10 cellular contexts compared by ENCODE assay signal in genomic region chr6:153117986-153118886, GRCh38. TPM values are rescaled to one million over a fixed set of nuclear protein-coding genes. Genes with fewer than 3 reads are reported as not detected.
DNase-seq lines count a peak whose midpoint lies in the region; ATAC-seq and TF ChIP-seq lines count a peak whose summit lies in the region.
"Had no signal": no experiment of that assay in that cellular context is flagged by ENCODE, and none has a peak within 500 bp of the region (broad histone marks: within the 10 kb centered on the region; RNA-seq: fewer than 3 reads in every experiment).

No MANE protein-coding gene starts in this region.

- H3K27me3 Mint-ChIP-seq in Calu3 (ENCODE audit: unreplicated experiment) = no peaks in the 10 kb centered on the region

- no TSS peak for BruUV-seq in Calu3 (replicated peaks; lab: Mats Ljungman, UMichigan)

- H3K4me3 ChIP-seq in mucosa of descending colon = no peak overlapping the region
- H3K4me3 ChIP-seq: upper lobe of left lung had no signal

- no peak overlapping the region for H3K4me3 Mint-ChIP-seq in Calu3 (ENCODE audit: low read depth, unreplicated experiment)
- H3K4me3 Mint-ChIP-seq: activated CD8-positive, alpha-beta T cell treated with anti-CD3 and anti-CD28 coated beads, Interleukin-2, amount 10 ng/mL, durations not matched to agents 7 days and 5 days had no signal

- H3K4me1 ChIP-seq in mucosa of descending colon (ENCODE audit: low read depth) = no peaks in the 10 kb centered on the region
- H3K4me1 ChIP-seq: upper lobe of left lung had no signal

- H3K27ac Mint-ChIP-seq in Calu3 (ENCODE audit: unreplicated experiment) = peak overlapping the region; percentile 45
- H3K27ac Mint-ChIP-seq: activated CD8-positive, alpha-beta T cell treated with anti-CD3 and anti-CD28 coated beads, Interleukin-2, amount 10 ng/mL, durations not matched to agents 7 days and 5 days had no signal

- peaks cover 5% of the 10 kb centered on the region for H3K9me3 Mint-ChIP-seq in Calu3 (ENCODE audit: low read depth, unreplicated experiment)

- ATAC-seq in GM21423 (IDR thresholded peaks at IDR 0.05; ENCODE audit: unreplicated experiment) (peak; percentile 99), HG03469 (IDR thresholded peaks at IDR 0.05; ENCODE audit: unreplicated experiment) (peak; percentile 99), mucosa of descending colon (no peak)
- ATAC-seq: activated CD8-positive, alpha-beta T cell treated with anti-CD3 and anti-CD28 coated beads, Interleukin-2, amount 10 ng/mL, durations not matched to agents 7 days and 5 days had no signal

- TF ChIP-seq CTCF in Calu3 (IDR thresholded peaks at IDR 0.05; ENCODE audit: unreplicated experiment) (no peak), mucosa of descending colon (IDR thresholded peaks at IDR 0.05) (no peak)

- DNase-seq in Calu3 (no peak), epithelial cell of prostate (ENCODE audit: low read depth, low spot score) (peak; percentile 72), NCI-H748 (lab: John Stamatoyannopoulos, UW; ENCODE audit: unreplicated experiment) (no peak), NCI-H345 treated with DMSO at 0.1 percent for 48 hours (lab: John Stamatoyannopoulos, UW; ENCODE audit: unreplicated experiment) (no peak), mucosa of descending colon (no peak), HEK293T (ENCODE audit: extremely low spot score) (no peak)
- DNase-seq: activated CD8-positive, alpha-beta T cell treated with anti-CD3 and anti-CD28 coated beads, Interleukin-2, amount 10 ng/mL, durations not matched to agents 7 days and 5 days; upper lobe of left lung had no signal

- peaks cover 18% of the 10 kb centered on the region for H3K4me1 Mint-ChIP-seq in Calu3 (ENCODE audit: low read depth, unreplicated experiment)

- intact Hi-C loops in Calu3 (cut with micrococcal nuclease; ENCODE audit: unreplicated experiment) = no loop called here
- intact Hi-C loops in mucosa of descending colon (cut with DNase I, micrococcal nuclease) = no loop called here

- H3K9me3 ChIP-seq in mucosa of descending colon = no peaks in the 10 kb centered on the region

- no peaks in the 10 kb centered on the region for H3K36me3 Mint-ChIP-seq in Calu3 (ENCODE audit: insufficient read depth, unreplicated experiment)

- peak overlapping the region; percentile 82 for H3K27ac ChIP-seq in epithelial cell of prostate
- H3K27ac ChIP-seq: upper lobe of left lung had no signal

- H3K36me3 ChIP-seq in mucosa of descending colon (ENCODE audit: low read depth) = no peaks in the 10 kb centered on the region
- H3K36me3 ChIP-seq: upper lobe of left lung had no signal

- POLR2A ChIA-PET in HEK293T (lab: Yijun Ruan, JAX) = no interaction called here

- CTCF ChIA-PET in Calu3 (lab: Charles Lee) (no interaction called here), HEK293T (lab: Yijun Ruan, JAX) (no interaction called here)

TF ChIP-seq in HEK293T, 16 proteins besides CTCF, POLR2A, EP300 and RAD21:
- TF ChIP-seq SUZ12 (IDR thresholded peaks at IDR 0.05) (no peak), TARDBP (IDR thresholded peaks at IDR 0.05) (no peak), ZNF384 (IDR thresholded peaks at IDR 0.05) (no peak), CTBP1 (IDR thresholded peaks at IDR 0.05; ENCODE audit: borderline replicate concordance) (no peak), PKNOX1 (IDR thresholded peaks at IDR 0.05) (no peak), FOXA1 (IDR thresholded peaks at IDR 0.05) (no peak), ELF4 (IDR thresholded peaks at IDR 0.05) (no peak), L3MBTL2 (conservative IDR thresholded peaks at IDR 0.05) (no peak), SP1 (IDR thresholded peaks at IDR 0.05) (no peak), HDGF (IDR thresholded peaks at IDR 0.05; ENCODE audit: borderline replicate concordance) (no peak), BHLHE40 (IDR thresholded peaks at IDR 0.05; ENCODE audit: borderline replicate concordance) (no peak), LEF1 (IDR thresholded peaks at IDR 0.05; ENCODE audit: borderline replicate concordance) (no peak), NFRKB (IDR thresholded peaks at IDR 0.05) (no peak), FOXM1 (IDR thresholded peaks at IDR 0.05; ENCODE audit: borderline replicate concordance) (no peak), ARNT (IDR thresholded peaks at IDR 0.05) (no peak), FOXK2 (IDR thresholded peaks at IDR 0.05) (no peak)

RNA-seq across cellular contexts. Expression of gene RGS17, which starts 12.8 kb away (rescaled TPM):
- total RNA-seq in Calu3 (2022) (0.64 and 0.78 TPM in 2 replicates), mucosa of descending colon (under 1 TPM; 0.28 to 0.43 (median 0.43) TPM)
- total RNA-seq: activated CD8-positive, alpha-beta T cell treated with anti-CD3 and anti-CD28 coated beads, Interleukin-2, amount 10 ng/mL, durations not matched to agents 7 days and 5 days had no signal
